In the genomic region with DNA sequence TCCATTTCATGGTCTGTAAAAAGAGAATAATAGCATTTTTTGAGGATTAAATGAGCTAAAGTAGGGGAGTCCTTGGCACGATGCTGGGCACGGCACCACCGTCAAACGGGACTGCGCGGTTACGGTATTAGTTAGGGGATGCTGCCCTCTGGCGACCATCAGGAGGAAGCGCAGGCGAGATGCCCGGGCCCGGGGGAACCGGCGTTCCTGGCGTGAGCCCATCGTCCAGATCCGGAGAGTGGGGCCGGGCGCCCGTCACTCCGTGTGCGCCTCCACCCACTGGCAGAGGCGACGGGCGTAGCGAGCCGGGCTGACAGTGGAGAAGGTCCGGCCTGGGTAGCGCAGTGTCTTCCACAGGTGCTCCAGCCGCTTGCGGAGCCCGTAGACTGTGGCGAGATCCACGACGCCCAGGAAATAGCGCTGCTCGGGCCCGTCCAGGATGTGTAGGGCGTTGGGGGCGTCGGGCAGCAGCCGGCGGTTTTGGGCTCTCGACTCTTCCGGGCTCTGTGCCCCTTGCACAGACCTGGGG, we compare ENCODE assay signal across 2 cellular contexts.
TF ChIP-seq lines count a peak whose summit lies in the region.

No MANE protein-coding gene starts in this region.

TF ChIP-seq in Ishikawa, 13 proteins besides CTCF, POLR2A, EP300 and RAD21:
- TF ChIP-seq, protein P1, sequence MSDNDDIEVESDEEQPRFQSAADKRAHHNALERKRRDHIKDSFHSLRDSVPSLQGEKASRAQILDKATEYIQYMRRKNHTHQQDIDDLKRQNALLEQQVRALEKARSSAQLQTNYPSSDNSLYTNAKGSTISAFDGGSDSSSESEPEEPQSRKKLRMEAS (IDR thresholded peaks at IDR 0.05) = 0 out of 2 replicates have a peak, but pooled peaks have one; percentile 28
- no peak for TF ChIP-seq YY1 (IDR thresholded peaks at IDR 0.05; ENCODE audit: low read depth)

TF ChIP-seq in K562, 482 proteins besides CTCF, POLR2A, EP300 and RAD21 (continues in another document):
- no peak for TF ChIP-seq SPI1 (IDR thresholded peaks at IDR 0.05; ENCODE audit: borderline replicate concordance, low read depth, low read length)
- 0 out of 2 replicates have a peak, but pooled peaks have one; percentile 31 for TF ChIP-seq POLR2G (IDR thresholded peaks at IDR 0.05; ENCODE audit: low read depth, low read length)
- peak; percentile 2; the same call in 1 of the 2 replicates for TF ChIP-seq MBD1 (CRISPR knock-in tag; IDR thresholded peaks at IDR 0.05)
- TF ChIP-seq, protein P2, sequence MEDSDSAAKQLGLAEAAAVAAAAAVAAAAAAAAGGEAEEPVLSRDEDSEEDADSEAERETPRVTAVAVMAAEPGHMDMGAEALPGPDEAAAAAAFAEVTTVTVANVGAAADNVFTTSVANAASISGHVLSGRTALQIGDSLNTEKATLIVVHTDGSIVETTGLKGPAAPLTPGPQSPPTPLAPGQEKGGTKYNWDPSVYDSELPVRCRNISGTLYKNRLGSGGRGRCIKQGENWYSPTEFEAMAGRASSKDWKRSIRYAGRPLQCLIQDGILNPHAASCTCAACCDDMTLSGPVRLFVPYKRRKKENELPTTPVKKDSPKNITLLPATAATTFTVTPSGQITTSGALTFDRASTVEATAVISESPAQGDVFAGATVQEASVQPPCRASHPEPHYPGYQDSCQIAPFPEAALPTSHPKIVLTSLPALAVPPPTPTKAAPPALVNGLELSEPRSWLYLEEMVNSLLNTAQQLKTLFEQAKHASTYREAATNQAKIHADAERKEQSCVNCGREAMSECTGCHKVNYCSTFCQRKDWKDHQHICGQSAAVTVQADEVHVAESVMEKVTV (CRISPR knock-in tag; IDR thresholded peaks at IDR 0.05) = peak; percentile 83
- peak; percentile 47; the same call in 1 of the 2 replicates for TF ChIP-seq CXXC5 (CRISPR knock-in tag; IDR thresholded peaks at IDR 0.05)
- peak; percentile 39; the same call in 1 of the 2 replicates for TF ChIP-seq MYC (IDR thresholded peaks at IDR 0.05; ENCODE audit: low read depth, low read length)
- no peak for TF ChIP-seq MYC (CRISPR knock-in tag; IDR thresholded peaks at IDR 0.05; ENCODE audit: borderline replicate concordance, low read depth)
- TF ChIP-seq HDAC2 (IDR thresholded peaks at IDR 0.05) = 0 out of 2 replicates have a peak, but pooled peaks have one; percentile 22
- no peak for TF ChIP-seq RBM39 (optimal IDR thresholded peaks at IDR 0.05; ENCODE audit: low read depth, low read length)
- TF ChIP-seq POLR2H (tag; IDR thresholded peaks at IDR 0.05; ENCODE audit: low read depth) = no peak
- peak; percentile 94 for TF ChIP-seq STAG1 (CRISPR knock-in tag; IDR thresholded peaks at IDR 0.05; ENCODE audit: borderline replicate concordance)
- TF ChIP-seq BHLHE40 (IDR thresholded peaks at IDR 0.05; ENCODE audit: low read length) = 0 out of 2 replicates have a peak, but pooled peaks have one; percentile 42
- peak; percentile 77; the same call in 1 of the 2 replicates for TF ChIP-seq MYNN (IDR thresholded peaks at IDR 0.05)
- TF ChIP-seq MYNN (CRISPR knock-in tag; IDR thresholded peaks at IDR 0.05) = no peak
- TF ChIP-seq CHD2 (IDR thresholded peaks at IDR 0.05; ENCODE audit: low read depth, low read length) = peak; percentile 21; the same call in 1 of the 2 replicates
- peak in 1 of 2 experiments; percentile 70; a peak in 1 of 4 replicates for TF ChIP-seq TEAD1 (CRISPR knock-in tag; IDR thresholded peaks at IDR 0.05)
- TF ChIP-seq ILK (tag; IDR thresholded peaks at IDR 0.05; ENCODE audit: borderline replicate concordance, low read depth) = no peak
- no peak for TF ChIP-seq CBFB (CRISPR knock-in tag; IDR thresholded peaks at IDR 0.05)
- TF ChIP-seq L3MBTL2 (IDR thresholded peaks at IDR 0.05) = 0 out of 2 replicates have a peak, but pooled peaks have one; percentile 24
- peak; percentile 73 for TF ChIP-seq PCBP1 (IDR thresholded peaks at IDR 0.05; ENCODE audit: low read depth, low read length, poor library complexity, severe bottlenecking)
- 0 out of 2 replicates have a peak, but pooled peaks have one; percentile 34 for TF ChIP-seq CREB1 (IDR thresholded peaks at IDR 0.05)
- TF ChIP-seq CREB1 (CRISPR knock-in tag; IDR thresholded peaks at IDR 0.05) = peak; percentile 30; the same call in 1 of the 2 replicates
- TF ChIP-seq ZNF253 (CRISPR knock-in tag; conservative IDR thresholded peaks at IDR 0.05) = no peak
- TF ChIP-seq, protein P3, sequence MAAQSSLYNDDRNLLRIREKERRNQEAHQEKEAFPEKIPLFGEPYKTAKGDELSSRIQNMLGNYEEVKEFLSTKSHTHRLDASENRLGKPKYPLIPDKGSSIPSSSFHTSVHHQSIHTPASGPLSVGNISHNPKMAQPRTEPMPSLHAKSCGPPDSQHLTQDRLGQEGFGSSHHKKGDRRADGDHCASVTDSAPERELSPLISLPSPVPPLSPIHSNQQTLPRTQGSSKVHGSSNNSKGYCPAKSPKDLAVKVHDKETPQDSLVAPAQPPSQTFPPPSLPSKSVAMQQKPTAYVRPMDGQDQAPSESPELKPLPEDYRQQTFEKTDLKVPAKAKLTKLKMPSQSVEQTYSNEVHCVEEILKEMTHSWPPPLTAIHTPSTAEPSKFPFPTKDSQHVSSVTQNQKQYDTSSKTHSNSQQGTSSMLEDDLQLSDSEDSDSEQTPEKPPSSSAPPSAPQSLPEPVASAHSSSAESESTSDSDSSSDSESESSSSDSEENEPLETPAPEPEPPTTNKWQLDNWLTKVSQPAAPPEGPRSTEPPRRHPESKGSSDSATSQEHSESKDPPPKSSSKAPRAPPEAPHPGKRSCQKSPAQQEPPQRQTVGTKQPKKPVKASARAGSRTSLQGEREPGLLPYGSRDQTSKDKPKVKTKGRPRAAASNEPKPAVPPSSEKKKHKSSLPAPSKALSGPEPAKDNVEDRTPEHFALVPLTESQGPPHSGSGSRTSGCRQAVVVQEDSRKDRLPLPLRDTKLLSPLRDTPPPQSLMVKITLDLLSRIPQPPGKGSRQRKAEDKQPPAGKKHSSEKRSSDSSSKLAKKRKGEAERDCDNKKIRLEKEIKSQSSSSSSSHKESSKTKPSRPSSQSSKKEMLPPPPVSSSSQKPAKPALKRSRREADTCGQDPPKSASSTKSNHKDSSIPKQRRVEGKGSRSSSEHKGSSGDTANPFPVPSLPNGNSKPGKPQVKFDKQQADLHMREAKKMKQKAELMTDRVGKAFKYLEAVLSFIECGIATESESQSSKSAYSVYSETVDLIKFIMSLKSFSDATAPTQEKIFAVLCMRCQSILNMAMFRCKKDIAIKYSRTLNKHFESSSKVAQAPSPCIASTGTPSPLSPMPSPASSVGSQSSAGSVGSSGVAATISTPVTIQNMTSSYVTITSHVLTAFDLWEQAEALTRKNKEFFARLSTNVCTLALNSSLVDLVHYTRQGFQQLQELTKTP (IDR thresholded peaks at IDR 0.05; ENCODE audit: low read depth in 1 of 2, partially characterized antibody in 2 of 2) = no peak
- peak; percentile 32; the same call in 1 of the 2 replicates for TF ChIP-seq SP1 (CRISPR knock-in tag; IDR thresholded peaks at IDR 0.05)
- peak; percentile 49; the same call in 1 of the 2 replicates for TF ChIP-seq JUND (IDR thresholded peaks at IDR 0.05; ENCODE audit: borderline replicate concordance, low read depth, low read length)
- no peak for TF ChIP-seq JUND (tag; IDR thresholded peaks at IDR 0.05; ENCODE audit: borderline replicate concordance, low read depth, low read length)
- peak; percentile 50; the same call in 1 of the 2 replicates for TF ChIP-seq CC2D1A (IDR thresholded peaks at IDR 0.05)
- TF ChIP-seq TGIF2 (CRISPR knock-in tag; IDR thresholded peaks at IDR 0.05) = 0 out of 2 replicates have a peak, but pooled peaks have one; percentile 24
- peak; percentile 47; the same call in 1 of the 2 replicates for TF ChIP-seq GABPB1 (CRISPR knock-in tag; IDR thresholded peaks at IDR 0.05)
- peak; percentile 14; the same call in 1 of the 2 replicates for TF ChIP-seq BCOR (IDR thresholded peaks at IDR 0.05)
- TF ChIP-seq, protein P1 (CRISPR knock-in tag; IDR thresholded peaks at IDR 0.05) = peak; percentile 22; the same call in 1 of the 2 replicates
- TF ChIP-seq, protein P4, sequence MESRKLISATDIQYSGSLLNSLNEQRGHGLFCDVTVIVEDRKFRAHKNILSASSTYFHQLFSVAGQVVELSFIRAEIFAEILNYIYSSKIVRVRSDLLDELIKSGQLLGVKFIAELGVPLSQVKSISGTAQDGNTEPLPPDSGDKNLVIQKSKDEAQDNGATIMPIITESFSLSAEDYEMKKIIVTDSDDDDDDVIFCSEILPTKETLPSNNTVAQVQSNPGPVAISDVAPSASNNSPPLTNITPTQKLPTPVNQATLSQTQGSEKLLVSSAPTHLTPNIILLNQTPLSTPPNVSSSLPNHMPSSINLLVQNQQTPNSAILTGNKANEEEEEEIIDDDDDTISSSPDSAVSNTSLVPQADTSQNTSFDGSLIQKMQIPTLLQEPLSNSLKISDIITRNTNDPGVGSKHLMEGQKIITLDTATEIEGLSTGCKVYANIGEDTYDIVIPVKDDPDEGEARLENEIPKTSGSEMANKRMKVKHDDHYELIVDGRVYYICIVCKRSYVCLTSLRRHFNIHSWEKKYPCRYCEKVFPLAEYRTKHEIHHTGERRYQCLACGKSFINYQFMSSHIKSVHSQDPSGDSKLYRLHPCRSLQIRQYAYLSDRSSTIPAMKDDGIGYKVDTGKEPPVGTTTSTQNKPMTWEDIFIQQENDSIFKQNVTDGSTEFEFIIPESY (CRISPR knock-in tag; IDR thresholded peaks at IDR 0.05) = peak; percentile 87
- 0 out of 4 replicates have a peak, but pooled peaks of 1 of the 2 experiments have one; percentile 39 for TF ChIP-seq MAZ (CRISPR knock-in tag; conservative IDR thresholded peaks at IDR 0.05 in 1 of 2, IDR thresholded peaks at IDR 0.05 in 1 of 2)
- no peak for TF ChIP-seq THAP7 (CRISPR knock-in tag; IDR thresholded peaks at IDR 0.05)
- TF ChIP-seq ARID4B (CRISPR knock-in tag; IDR thresholded peaks at IDR 0.05) = 0 out of 2 replicates have a peak, but pooled peaks have one; percentile 37
- TF ChIP-seq CTBP1 (IDR thresholded peaks at IDR 0.05; ENCODE audit: borderline replicate concordance) = peak; percentile 50; the same call in 1 of the 2 replicates
- TF ChIP-seq FOXP1 (CRISPR knock-in tag; IDR thresholded peaks at IDR 0.05) = peak; percentile 36; the same call in 1 of the 2 replicates
- TF ChIP-seq E2F3 (CRISPR knock-in tag; IDR thresholded peaks at IDR 0.05) = no peak
- TF ChIP-seq POLR2AphosphoS2 (IDR thresholded peaks at IDR 0.05; ENCODE audit: low read length) = peak; percentile 50; the same call in 1 of the 2 replicates
- 0 out of 2 replicates have a peak, but pooled peaks have one; percentile 32 for TF ChIP-seq ZFP91 (CRISPR knock-in tag; IDR thresholded peaks at IDR 0.05)
